Comparison of ENCODE assay signal across 27 cellular contexts in genomic region chr12:131611416-131612091, GRCh38.
"Had no signal": no experiment of that assay in that cellular context is flagged by ENCODE, and none has a peak within 500 bp of the region (broad histone marks: within the 10 kb centered on the region; RNA-seq: fewer than 3 reads in every experiment).

No MANE protein-coding gene starts in this region.

- DNase-seq: hypothalamus; islet precursor cell; left ventricle myocardium inferior; midbrain; mucosa of descending colon; naive thymus-derived CD4-positive, alpha-beta T cell; occipital lobe; ovary; retina; right cardiac atrium; sigmoid colon; small intestine; stimulated activated CD4-positive, alpha-beta T cell treated with anti-CD3 and anti-CD28 coated beads, Interleukin-1b, Interleukin-23, amount 100 ng/mL, for 48 hours; stimulated activated CD4-positive, alpha-beta T cell treated with anti-CD3 and anti-CD28 coated beads, Interleukin-2, amount 100 ng/mL, for 48 hours; stimulated activated CD4-positive, alpha-beta T cell treated with anti-CD3 and anti-CD28 coated beads, Interleukin-4, amount 100 ng/mL, for 4 hours; stimulated activated CD8-positive, alpha-beta memory T cell treated with anti-CD3 and anti-CD28 coated beads, Interleukin-4, amount 100 ng/mL, for 48 hours; stimulated activated naive CD4-positive, alpha-beta T cell treated with Interleukin-2 at 50 U/mL for 16 hours; stimulated activated naive CD8-positive, alpha-beta T cell treated with anti-CD3 and anti-CD28 coated beads, Interleukin-15, amount 100 ng/mL, for 72 hours; substantia nigra; uterus had no signal

- H3K9me3 Mint-ChIP-seq: memory B cell; natural killer cell treated with Interleukin-12 subunit alpha and Interleukin-12 subunit beta and Interleukin-15 and Interleukin-18, amount 100 ng/mL, for 72 hours; stimulated activated memory B cell treated with anti-CD40 and anti-IgM and Interleukin-4, amounts not matched to agents 10 μg/mL and 1 μg/mL and 100 μg/mL, for 72 hours; stimulated activated naive CD8-positive, alpha-beta T cell treated with anti-CD3 and anti-CD28 coated beads, Interleukin-15, amount 100 ng/mL, for 72 hours; type B pancreatic cell had no signal

- H3K4me1 ChIP-seq: left ventricle myocardium inferior, prostate gland, sigmoid colon, uterus had no signal

- ATAC-seq: mucosa of descending colon; naive thymus-derived CD4-positive, alpha-beta T cell; natural killer cell treated with Interleukin-12 subunit alpha and Interleukin-12 subunit beta and Interleukin-15 and Interleukin-18, amount 100 ng/mL, for 72 hours; right cardiac atrium; stimulated activated memory B cell treated with anti-CD40 and anti-IgM and Interleukin-4, amounts not matched to agents 10 μg/mL and 1 μg/mL and 100 μg/mL, for 72 hours; stimulated activated naive CD8-positive, alpha-beta T cell treated with anti-CD3 and anti-CD28 coated beads, Interleukin-15, amount 100 ng/mL, for 72 hours had no signal

- H3K27ac Mint-ChIP-seq: memory B cell; natural killer cell treated with Interleukin-12 subunit alpha and Interleukin-12 subunit beta and Interleukin-15 and Interleukin-18, amount 100 ng/mL, for 72 hours; stimulated activated memory B cell treated with anti-CD40 and anti-IgM and Interleukin-4, amounts not matched to agents 10 μg/mL and 1 μg/mL and 100 μg/mL, for 72 hours; stimulated activated naive CD8-positive, alpha-beta T cell treated with anti-CD3 and anti-CD28 coated beads, Interleukin-15, amount 100 ng/mL, for 72 hours; type B pancreatic cell had no signal

- H3K36me3 Mint-ChIP-seq: memory B cell; natural killer cell treated with Interleukin-12 subunit alpha and Interleukin-12 subunit beta and Interleukin-15 and Interleukin-18, amount 100 ng/mL, for 72 hours; stimulated activated memory B cell treated with anti-CD40 and anti-IgM and Interleukin-4, amounts not matched to agents 10 μg/mL and 1 μg/mL and 100 μg/mL, for 72 hours; type B pancreatic cell had no signal

- H3K4me3 Mint-ChIP-seq: memory B cell; natural killer cell treated with Interleukin-12 subunit alpha and Interleukin-12 subunit beta and Interleukin-15 and Interleukin-18, amount 100 ng/mL, for 72 hours; stimulated activated memory B cell treated with anti-CD40 and anti-IgM and Interleukin-4, amounts not matched to agents 10 μg/mL and 1 μg/mL and 100 μg/mL, for 72 hours; stimulated activated naive CD8-positive, alpha-beta T cell treated with anti-CD3 and anti-CD28 coated beads, Interleukin-15, amount 100 ng/mL, for 72 hours; type B pancreatic cell had no signal

- FAIRE-seq: small intestine had no signal

- H3K4me3 ChIP-seq: left ventricle myocardium inferior, mucosa of descending colon, ovary, prostate gland, sigmoid colon, tibial nerve, uterus had no signal

- H3K27me3 Mint-ChIP-seq: natural killer cell treated with Interleukin-12 subunit alpha and Interleukin-12 subunit beta and Interleukin-15 and Interleukin-18, amount 100 ng/mL, for 72 hours had no signal

- H3K36me3 ChIP-seq: left ventricle myocardium inferior, neutrophil, ovary, prostate gland, sigmoid colon, tibial nerve, uterus had no signal

- H3K9me3 ChIP-seq: left ventricle myocardium inferior, mucosa of descending colon, neutrophil, ovary, prostate gland, sigmoid colon, tibial nerve, uterus had no signal

- H3K27ac ChIP-seq: left ventricle myocardium inferior, neutrophil, ovary, prostate gland, sigmoid colon, tibial nerve, uterus had no signal

- H3K27me3 ChIP-seq: ovary, tibial nerve, uterus had no signal
